In the genomic region with DNA sequence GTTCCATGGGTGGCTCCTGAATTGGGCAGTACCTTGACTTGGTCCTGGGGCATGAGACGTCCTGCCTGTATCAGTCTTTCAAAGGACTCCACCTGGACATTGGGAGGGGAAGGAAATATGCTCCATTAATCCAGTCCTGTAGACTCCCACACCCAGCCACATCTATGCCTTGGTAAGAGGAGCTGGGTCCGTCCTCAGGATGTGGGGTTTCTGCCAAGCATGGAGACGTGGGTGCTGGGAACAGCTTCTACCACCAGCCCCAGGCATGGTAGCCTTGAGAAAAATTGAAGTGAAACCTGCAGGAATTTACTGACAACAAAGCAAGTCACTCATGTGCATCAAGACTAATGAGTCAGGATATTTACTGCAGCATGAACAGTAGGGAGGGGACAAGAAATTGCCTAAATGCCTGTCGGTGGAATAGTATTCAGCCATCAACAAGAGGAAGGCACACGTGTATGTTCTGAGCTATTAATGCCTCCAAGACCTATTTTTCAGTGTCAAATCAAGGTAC, we compare ENCODE assay signal across 9 cellular contexts. TPM values are rescaled to one million over a fixed set of nuclear protein-coding genes. Genes with fewer than 3 reads are reported as not detected.
DNase-seq lines count a peak whose midpoint lies in the region; ATAC-seq and TF ChIP-seq lines count a peak whose summit lies in the region.
"Had no signal": no experiment of that assay in that cellular context is flagged by ENCODE, and none has a peak within 500 bp of the region (broad histone marks: within the 10 kb centered on the region; RNA-seq: fewer than 3 reads in every experiment).

No MANE protein-coding gene starts in this region.

- H4K20me1 ChIP-seq in PC-3 (ENCODE audit: low read length) = no peaks in the 10 kb centered on the region

- no peaks in the 10 kb centered on the region for H3K9me2 ChIP-seq in PC-3 (replicated peaks; ENCODE audit: low read length)

- H3K27ac ChIP-seq in HEK293 (ENCODE audit: extremely low read depth, low read depth, low read length) = no peak overlapping the region
- H3K27ac ChIP-seq in PC-3 (ENCODE audit: low read length) = peak overlapping the region; percentile 98

- H3K9me3 ChIP-seq in HEK293 (ENCODE audit: control insufficient read depth, insufficient read depth, low read depth, low read length) (no peaks in the 10 kb centered on the region), PC-3 (ENCODE audit: low read length) (no peaks in the 10 kb centered on the region)

- H3K27me3 Mint-ChIP-seq in endothelial cell (ENCODE audit: unreplicated experiment) = peaks cover 7% of the 10 kb centered on the region

- H3K4me3 Mint-ChIP-seq in endothelial cell (ENCODE audit: unreplicated experiment) = peak overlapping the region; percentile 62
- H3K4me3 Mint-ChIP-seq in stimulated activated effector memory CD8-positive, alpha-beta T cell treated with anti-CD3 and anti-CD28 coated beads, Interleukin-12 subunit alpha, Interleukin-12 subunit beta, amount 100 ng/mL, for 72 hours = peak overlapping the region; percentile 57

- no TSS peak for BruUV-seq in PC-3 (replicated peaks; lab: Mats Ljungman, UMichigan)

- H3K9ac ChIP-seq in PC-3 (ENCODE audit: low read length) = peak overlapping the region; percentile 72

- intact Hi-C loops in PC-3 (cut with micrococcal nuclease) = no loop called here

- ATAC-seq in PC-3 = no peak
- no peak for ATAC-seq in stimulated activated effector memory CD8-positive, alpha-beta T cell treated with anti-CD3 and anti-CD28 coated beads, Interleukin-12 subunit alpha, Interleukin-12 subunit beta, amount 100 ng/mL, for 72 hours
- ATAC-seq in HG02642 (IDR thresholded peaks at IDR 0.05; ENCODE audit: poor library complexity, unreplicated experiment) = no peak

- no peak overlapping the region for H3K27ac Mint-ChIP-seq in endothelial cell (ENCODE audit: unreplicated experiment)
- H3K27ac Mint-ChIP-seq in stimulated activated effector memory CD8-positive, alpha-beta T cell treated with anti-CD3 and anti-CD28 coated beads, Interleukin-12 subunit alpha, Interleukin-12 subunit beta, amount 100 ng/mL, for 72 hours = peak overlapping the region; percentile 97

- H3K4me3 ChIP-seq in HEK293 (ENCODE audit: low read depth, low read length) = no peak overlapping the region
- no peak overlapping the region for H3K4me3 ChIP-seq in PC-3 (ENCODE audit: low read length)

- TF ChIP-seq CTCF in HEK293 (tag by site-specific recombination; IDR thresholded peaks at IDR 0.05) (no peak), PC-3 (conservative IDR thresholded peaks at IDR 0.05; ENCODE audit: low read depth, low read length) (no peak), endothelial cell (IDR thresholded peaks at IDR 0.05; ENCODE audit: unreplicated experiment) (no peak)

- H3K9me3 Mint-ChIP-seq in endothelial cell (ENCODE audit: unreplicated experiment) = no peaks in the 10 kb centered on the region
- H3K9me3 Mint-ChIP-seq in stimulated activated effector memory CD8-positive, alpha-beta T cell treated with anti-CD3 and anti-CD28 coated beads, Interleukin-12 subunit alpha, Interleukin-12 subunit beta, amount 100 ng/mL, for 72 hours = no peaks in the 10 kb centered on the region

- H3K36me3 ChIP-seq in HEK293 (ENCODE audit: control insufficient read depth in 2 of 2, insufficient read depth in 1 of 2, low read length in 2 of 2) = peaks cover 0 to 6% of the 10 kb centered on the region in 2 experiments; a peak in 1 of 3 replicates
- H3K36me3 ChIP-seq in PC-3 (ENCODE audit: low read depth, low read length) = no peaks in the 10 kb centered on the region

- peak; percentile 62 for DNase-seq in PC-3
- no peak for DNase-seq in endothelial cell (ENCODE audit: low spot score)
- DNase-seq in stimulated activated effector memory CD8-positive, alpha-beta T cell treated with anti-CD3 and anti-CD28 coated beads, Interleukin-12 subunit alpha, Interleukin-12 subunit beta, amount 100 ng/mL, for 72 hours (ENCODE audit: low spot score in 2 of 2) = no peak
- no peak for DNase-seq in cerebellum (ENCODE audit: low spot score)
- DNase-seq in NCI-H1436 treated with DMSO at 0.1 percent for 48 hours (lab: John Stamatoyannopoulos, UW) = no peak
- DNase-seq: NCI-H510A had no signal

- no peaks in the 10 kb centered on the region for H3K79me2 ChIP-seq in PC-3 (ENCODE audit: low read length)

- H2AFZ ChIP-seq in PC-3 (ENCODE audit: low read length) = no peak overlapping the region

- no peaks in the 10 kb centered on the region for H3K27me3 ChIP-seq in PC-3 (ENCODE audit: low read length)

- H3F3A ChIP-seq in PC-3 (ENCODE audit: low read length, unreplicated experiment) = no peaks in the 10 kb centered on the region

- H3K4me1 ChIP-seq in HEK293 (ENCODE audit: control insufficient read depth, insufficient read depth, low read length) (no peaks in the 10 kb centered on the region), PC-3 (ENCODE audit: insufficient read depth, low read length) (peaks cover 41% of the 10 kb centered on the region)

- peaks cover 46% of the 10 kb centered on the region for H3K36me3 Mint-ChIP-seq in endothelial cell (ENCODE audit: low read depth, unreplicated experiment)
- H3K36me3 Mint-ChIP-seq in stimulated activated effector memory CD8-positive, alpha-beta T cell treated with anti-CD3 and anti-CD28 coated beads, Interleukin-12 subunit alpha, Interleukin-12 subunit beta, amount 100 ng/mL, for 72 hours = peaks cover 100% of the 10 kb centered on the region

- CTCF ChIA-PET in HEK293 (lab: Yijun Ruan, JAX) = interaction anchor here (0.7 to 1.5 kb wide), 4 partner anchors 12 to 57 kb away, joined by 3 to 5 read pairs (median 3); no protein-coding TSS in a partner anchor
- CTCF ChIA-PET in PC-3 (lab: Charles Lee) = no interaction called here

- peaks cover 11% of the 10 kb centered on the region for H3K4me1 Mint-ChIP-seq in endothelial cell (ENCODE audit: unreplicated experiment)
- H3K4me1 Mint-ChIP-seq in stimulated activated effector memory CD8-positive, alpha-beta T cell treated with anti-CD3 and anti-CD28 coated beads, Interleukin-12 subunit alpha, Interleukin-12 subunit beta, amount 100 ng/mL, for 72 hours = peaks cover 85% of the 10 kb centered on the region

- POLR2A ChIA-PET in HEK293 (lab: Yijun Ruan, JAX) (no interaction called here), PC-3 (lab: Charles Lee; ENCODE audit: unreplicated experiment) (no interaction called here)

- peak overlapping the region; percentile 67 for H3K4me2 ChIP-seq in PC-3 (ENCODE audit: low read length)

TF ChIP-seq in HEK293, 187 proteins besides CTCF, POLR2A, EP300 and RAD21:
- no peak for TF ChIP-seq ZNF221 (tag by site-specific recombination; IDR thresholded peaks at IDR 0.05; ENCODE audit: borderline replicate concordance)
- TF ChIP-seq ZNF146 (tag by site-specific recombination; IDR thresholded peaks at IDR 0.05) = peak; percentile 93
- TF ChIP-seq, protein P1, sequence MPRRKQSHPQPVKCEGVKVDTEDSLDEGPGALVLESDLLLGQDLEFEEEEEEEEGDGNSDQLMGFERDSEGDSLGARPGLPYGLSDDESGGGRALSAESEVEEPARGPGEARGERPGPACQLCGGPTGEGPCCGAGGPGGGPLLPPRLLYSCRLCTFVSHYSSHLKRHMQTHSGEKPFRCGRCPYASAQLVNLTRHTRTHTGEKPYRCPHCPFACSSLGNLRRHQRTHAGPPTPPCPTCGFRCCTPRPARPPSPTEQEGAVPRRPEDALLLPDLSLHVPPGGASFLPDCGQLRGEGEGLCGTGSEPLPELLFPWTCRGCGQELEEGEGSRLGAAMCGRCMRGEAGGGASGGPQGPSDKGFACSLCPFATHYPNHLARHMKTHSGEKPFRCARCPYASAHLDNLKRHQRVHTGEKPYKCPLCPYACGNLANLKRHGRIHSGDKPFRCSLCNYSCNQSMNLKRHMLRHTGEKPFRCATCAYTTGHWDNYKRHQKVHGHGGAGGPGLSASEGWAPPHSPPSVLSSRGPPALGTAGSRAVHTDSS (tag by site-specific recombination; IDR thresholded peaks at IDR 0.05) = peak; percentile 71
- no peak for TF ChIP-seq ZNF416 (tag by site-specific recombination; IDR thresholded peaks at IDR 0.05)
- TF ChIP-seq ZNF792 (tag by site-specific recombination; IDR thresholded peaks at IDR 0.05) = no peak
- no peak for TF ChIP-seq ZNF660 (tag by site-specific recombination; IDR thresholded peaks at IDR 0.05)
TF ChIP-seq in HEK293: peak in this region for 2.

RNA-seq across cellular contexts. Expression of a gene that starts 23.2 kb away (rescaled TPM):
- total RNA-seq in PC-3 (2014; rRNA removed) = 7.6 and 9.1 TPM in 2 replicates
- 79.1 TPM for total RNA-seq in endothelial cell (ENCODE audit: unreplicated experiment)
- total RNA-seq in cerebellum = 10.6 TPM

RNA-seq across cellular contexts. Expression of a gene that starts 34.9 kb away (rescaled TPM):
- total RNA-seq in PC-3 (2014; rRNA removed) (not detected in 2 replicates), endothelial cell (ENCODE audit: unreplicated experiment) (not detected), cerebellum (not detected)
- total RNA-seq: activated CD8-positive, alpha-beta memory T cell treated with anti-CD3 and anti-CD28 coated beads for 36 hours had no signal

RNA-seq across cellular contexts. Expression of a gene that starts 41.7 kb away (rescaled TPM):
- total RNA-seq in PC-3 (2014; rRNA removed) = not detected in 2 replicates
- total RNA-seq in endothelial cell (ENCODE audit: unreplicated experiment) = not detected
- total RNA-seq in cerebellum = not detected
- total RNA-seq: activated CD8-positive, alpha-beta memory T cell treated with anti-CD3 and anti-CD28 coated beads for 36 hours had no signal
